ENCODE assay signal across 21 cellular contexts in the genomic region with DNA sequence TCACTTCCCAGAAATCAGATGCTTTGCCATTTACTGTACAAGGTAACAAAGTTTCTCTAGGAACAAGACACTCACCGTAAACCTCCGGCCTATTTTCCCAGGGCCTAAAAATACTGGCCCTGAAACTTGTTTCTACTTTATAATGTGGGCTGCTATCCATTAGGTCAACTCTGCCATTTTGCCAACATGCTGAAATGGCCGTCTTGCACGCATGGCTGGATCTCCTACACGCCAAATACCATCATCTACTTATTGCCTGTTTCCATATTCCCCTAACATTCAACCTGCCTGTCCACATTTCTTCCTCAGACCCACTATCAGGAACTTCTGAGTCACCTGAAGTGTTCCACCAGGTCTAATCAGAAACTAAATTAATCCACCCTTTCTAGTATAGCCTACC. TPM values are rescaled to one million over a fixed set of nuclear protein-coding genes. Genes with fewer than 3 reads are reported as not detected.
DNase-seq lines count a peak whose midpoint lies in the region; ATAC-seq and TF ChIP-seq lines count a peak whose summit lies in the region.
"Had no signal": no experiment of that assay in that cellular context is flagged by ENCODE, and none has a peak within 500 bp of the region (broad histone marks: within the 10 kb centered on the region; RNA-seq: fewer than 3 reads in every experiment).

No MANE protein-coding gene starts in this region.

- H3K9me3 ChIP-seq in PC-9 (ENCODE audit: insufficient read depth, low read depth) = no peaks in the 10 kb centered on the region
- H3K9me3 ChIP-seq: mucosa of descending colon, SJCRH30 had no signal

- H2AFZ ChIP-seq in PC-9 = no peak overlapping the region

- peaks cover 78% of the 10 kb centered on the region for H3K4me1 Mint-ChIP-seq in activated naive CD4-positive, alpha-beta T cell treated with anti-CD3 and anti-CD28 coated beads, Interleukin-2, amount 50 U/mL, for 24 hours
- peaks cover 57% of the 10 kb centered on the region for H3K4me1 Mint-ChIP-seq in stimulated activated naive CD8-positive, alpha-beta T cell treated with anti-CD3 and anti-CD28 coated beads, Interleukin-15, amount 100 ng/mL, for 72 hours
- H3K4me1 Mint-ChIP-seq in immature natural killer cell = peaks cover 44 to 76% of the 10 kb centered on the region in 2 donors
- H3K4me1 Mint-ChIP-seq in activated CD8-positive, alpha-beta memory T cell treated with anti-CD3 and anti-CD28 coated beads, Interleukin-2, amount 10 ng/mL, durations not matched to agents 7 days and 5 days = peaks cover 43% of the 10 kb centered on the region

- intact Hi-C loops in PC-9 (cut with micrococcal nuclease; ENCODE audit: unreplicated experiment) = no loop called here

- H3K36me3 ChIP-seq in PC-9 (ENCODE audit: low read depth) = peaks cover 42% of the 10 kb centered on the region

- peaks cover 94% of the 10 kb centered on the region for H3K79me2 ChIP-seq in PC-9 (ENCODE audit: low read depth)

- no peak for ATAC-seq in stimulated activated naive CD8-positive, alpha-beta T cell treated with anti-CD3 and anti-CD28 coated beads, Interleukin-15, amount 100 ng/mL, for 72 hours
- ATAC-seq in activated CD8-positive, alpha-beta memory T cell treated with anti-CD3 and anti-CD28 coated beads, Interleukin-2, amount 10 ng/mL, durations not matched to agents 7 days and 5 days = no peak
- ATAC-seq: effector memory CD8-positive, alpha-beta T cell; left ventricle myocardium superior; mucosa of descending colon had no signal

- peaks cover 40% of the 10 kb centered on the region for H3K36me3 Mint-ChIP-seq in activated naive CD4-positive, alpha-beta T cell treated with anti-CD3 and anti-CD28 coated beads, Interleukin-2, amount 50 U/mL, for 24 hours
- H3K36me3 Mint-ChIP-seq in immature natural killer cell = peaks cover 7 to 11% (median 8%) of the 10 kb centered on the region in 3 donors
- peaks cover 40% of the 10 kb centered on the region for H3K36me3 Mint-ChIP-seq in activated CD8-positive, alpha-beta memory T cell treated with anti-CD3 and anti-CD28 coated beads, Interleukin-2, amount 10 ng/mL, durations not matched to agents 7 days and 5 days

- H3K4me2 ChIP-seq in PC-9 = no peak overlapping the region; the same call in 1 of the 2 replicates
- H3K4me2 ChIP-seq: KMS-11 had no signal

- H3K27me3 Mint-ChIP-seq in activated naive CD4-positive, alpha-beta T cell treated with anti-CD3 and anti-CD28 coated beads, Interleukin-2, amount 50 U/mL, for 24 hours = no peaks in the 10 kb centered on the region
- no peaks in the 10 kb centered on the region for H3K27me3 Mint-ChIP-seq in stimulated activated naive CD8-positive, alpha-beta T cell treated with anti-CD3 and anti-CD28 coated beads, Interleukin-15, amount 100 ng/mL, for 72 hours
- peaks cover 10 to 14% (median 12%) of the 10 kb centered on the region in 3 donors for H3K27me3 Mint-ChIP-seq in immature natural killer cell (ENCODE audit: low read depth in 3 of 3)
- H3K27me3 Mint-ChIP-seq in activated CD8-positive, alpha-beta memory T cell treated with anti-CD3 and anti-CD28 coated beads, Interleukin-2, amount 10 ng/mL, durations not matched to agents 7 days and 5 days = no peaks in the 10 kb centered on the region
- H3K27me3 Mint-ChIP-seq: effector memory CD8-positive, alpha-beta T cell had no signal

- no TSS peak for BruUV-seq in PC-9 (replicated peaks; lab: Mats Ljungman, UMichigan)

- H3K9me2 ChIP-seq in PC-9 (ENCODE audit: insufficient read depth) = no peaks in the 10 kb centered on the region

- no peaks in the 10 kb centered on the region for H3K9me3 Mint-ChIP-seq in activated naive CD4-positive, alpha-beta T cell treated with anti-CD3 and anti-CD28 coated beads, Interleukin-2, amount 50 U/mL, for 24 hours
- no peaks in the 10 kb centered on the region for H3K9me3 Mint-ChIP-seq in stimulated activated naive CD8-positive, alpha-beta T cell treated with anti-CD3 and anti-CD28 coated beads, Interleukin-15, amount 100 ng/mL, for 72 hours
- no peaks in the 10 kb centered on the region for H3K9me3 Mint-ChIP-seq in immature natural killer cell
- no peaks in the 10 kb centered on the region for H3K9me3 Mint-ChIP-seq in activated CD8-positive, alpha-beta memory T cell treated with anti-CD3 and anti-CD28 coated beads, Interleukin-2, amount 10 ng/mL, durations not matched to agents 7 days and 5 days (ENCODE audit: low read depth)
- H3K9me3 Mint-ChIP-seq: effector memory CD8-positive, alpha-beta T cell had no signal

- H3F3A ChIP-seq in PC-9 (ENCODE audit: insufficient read depth, low read depth) = peaks cover 2% of the 10 kb centered on the region

- peak overlapping the region; percentile 53 for H3K4me3 Mint-ChIP-seq in activated naive CD4-positive, alpha-beta T cell treated with anti-CD3 and anti-CD28 coated beads, Interleukin-2, amount 50 U/mL, for 24 hours
- H3K4me3 Mint-ChIP-seq in stimulated activated naive CD8-positive, alpha-beta T cell treated with anti-CD3 and anti-CD28 coated beads, Interleukin-15, amount 100 ng/mL, for 72 hours = peak overlapping the region; percentile 10 to 13
- H3K4me3 Mint-ChIP-seq in immature natural killer cell = no peak overlapping the region
- H3K4me3 Mint-ChIP-seq in activated CD8-positive, alpha-beta memory T cell treated with anti-CD3 and anti-CD28 coated beads, Interleukin-2, amount 10 ng/mL, durations not matched to agents 7 days and 5 days = no peak overlapping the region
- H3K4me3 Mint-ChIP-seq: activated naive CD4-positive, alpha-beta T cell treated with anti-CD3 and anti-CD28 coated beads for 36 hours had no signal

- DNase-seq in activated naive CD4-positive, alpha-beta T cell treated with anti-CD3 and anti-CD28 coated beads, Interleukin-2, amount 50 U/mL, for 16 hours = no peak
- no peak for DNase-seq in PC-9
- DNase-seq in epithelial cell of esophagus (ENCODE audit: low read depth) = peak; percentile 14
- no peak for DNase-seq in stimulated activated naive CD8-positive, alpha-beta T cell treated with anti-CD3 and anti-CD28 coated beads, Interleukin-15, amount 100 ng/mL, for 72 hours
- no peak for DNase-seq in immature natural killer cell
- DNase-seq in RKO (ENCODE audit: low spot score) = no peak
- no peak for DNase-seq in activated CD8-positive, alpha-beta memory T cell treated with anti-CD3 and anti-CD28 coated beads, Interleukin-2, amount 10 ng/mL, durations not matched to agents 7 days and 5 days
- DNase-seq: activated CD4-positive, alpha-beta T cell treated with anti-CD3 and anti-CD28 coated beads for 48 hours; activated naive CD4-positive, alpha-beta T cell treated with anti-CD3 and anti-CD28 coated beads for 36 hours; DMS53; effector memory CD8-positive, alpha-beta T cell; glutamatergic neuron; left ventricle myocardium superior; mucosa of descending colon; NCI-H1930; NCI-H345; SJCRH30; stimulated activated CD4-positive, alpha-beta T cell treated with anti-CD3 and anti-CD28 coated beads, Interleukin-4, amount 100 ng/mL, for 1 hour had no signal

- POLR2A ChIA-PET in PC-9 (lab: Charles Lee; ENCODE audit: unreplicated experiment) = no interaction called here

- no peaks in the 10 kb centered on the region for H3K27me3 ChIP-seq in PC-9 (ENCODE audit: insufficient read depth, low read depth)
- H3K27me3 ChIP-seq: SJCRH30 had no signal

- peak overlapping the region; percentile 69 for H3K27ac Mint-ChIP-seq in activated naive CD4-positive, alpha-beta T cell treated with anti-CD3 and anti-CD28 coated beads, Interleukin-2, amount 50 U/mL, for 24 hours
- peak overlapping the region in 1 of 2 donors; percentile 14 for H3K27ac Mint-ChIP-seq in stimulated activated naive CD8-positive, alpha-beta T cell treated with anti-CD3 and anti-CD28 coated beads, Interleukin-15, amount 100 ng/mL, for 72 hours
- peak overlapping the region in 1 of 6 donors; percentile 6 for H3K27ac Mint-ChIP-seq in immature natural killer cell
- H3K27ac Mint-ChIP-seq in activated CD8-positive, alpha-beta memory T cell treated with anti-CD3 and anti-CD28 coated beads, Interleukin-2, amount 10 ng/mL, durations not matched to agents 7 days and 5 days = no peak overlapping the region
- H3K27ac Mint-ChIP-seq: activated naive CD4-positive, alpha-beta T cell treated with anti-CD3 and anti-CD28 coated beads for 36 hours had no signal

- CTCF ChIA-PET in PC-9 (lab: Charles Lee) = no interaction called here
- CTCF ChIA-PET in activated CD8-positive, alpha-beta memory T cell treated with anti-CD3 and anti-CD28 coated beads, Interleukin-2, amount 10 ng/mL, durations not matched to agents 7 days and 5 days (lab: Charles Lee) = no interaction called here

- peaks cover 45% of the 10 kb centered on the region for H3K4me1 ChIP-seq in PC-9 (replicated peaks; ENCODE audit: insufficient read depth)

- H4K20me1 ChIP-seq in PC-9 (ENCODE audit: insufficient read depth) = peaks cover 60% of the 10 kb centered on the region

- peak overlapping the region; percentile 24; the same call in 1 of the 2 replicates for H3K27ac ChIP-seq in PC-9
- H3K27ac ChIP-seq: C4-2B, KMS-11, SJCRH30 had no signal

- H3K4me3 ChIP-seq in PC-9 (no peak overlapping the region), epithelial cell of esophagus (ENCODE audit: low read length) (no peak overlapping the region)
- H3K4me3 ChIP-seq: mucosa of descending colon, SJCRH30 had no signal

- TF ChIP-seq CTCF in PC-9 (conservative IDR thresholded peaks at IDR 0.05) (no peak), epithelial cell of esophagus (IDR thresholded peaks at IDR 0.05; ENCODE audit: insufficient read depth, low read depth, low read length, missing control alignments) (no peak)

RNA-seq across cellular contexts. Expression of a gene that starts 4.7 kb away (rescaled TPM):
- 179 and 205 TPM in 2 replicates for total RNA-seq in PC-9 (2021)
- 100 to 1,000 TPM; 162 to 182 (median 172) TPM for polyA plus RNA-seq in immature natural killer cell
- 100 to 1,000 TPM; 156 to 178 TPM for total RNA-seq in activated CD8-positive, alpha-beta memory T cell treated with anti-CD3 and anti-CD28 coated beads, Interleukin-2, amount 10 ng/mL, durations not matched to agents 7 days and 5 days

Comparison
In these comparisons a context has a peak if more than half of its experiments do, and no peak if none do; other contexts are left out.
1. H3K4me3 Mint-ChIP-seq: peak in activated naive CD4-positive, alpha-beta T cell treated with anti-CD3 and anti-CD28 coated beads, Interleukin-2, amount 50 U/mL, for 24 hours (single experiment) and stimulated activated naive CD8-positive, alpha-beta T cell treated with anti-CD3 and anti-CD28 coated beads, Interleukin-15, amount 100 ng/mL, for 72 hours (2 of 2); none in immature natural killer cell (0 of 5) and activated CD8-positive, alpha-beta memory T cell treated with anti-CD3 and anti-CD28 coated beads, Interleukin-2, amount 10 ng/mL, durations not matched to agents 7 days and 5 days (single experiment).